In the genomic region with DNA sequence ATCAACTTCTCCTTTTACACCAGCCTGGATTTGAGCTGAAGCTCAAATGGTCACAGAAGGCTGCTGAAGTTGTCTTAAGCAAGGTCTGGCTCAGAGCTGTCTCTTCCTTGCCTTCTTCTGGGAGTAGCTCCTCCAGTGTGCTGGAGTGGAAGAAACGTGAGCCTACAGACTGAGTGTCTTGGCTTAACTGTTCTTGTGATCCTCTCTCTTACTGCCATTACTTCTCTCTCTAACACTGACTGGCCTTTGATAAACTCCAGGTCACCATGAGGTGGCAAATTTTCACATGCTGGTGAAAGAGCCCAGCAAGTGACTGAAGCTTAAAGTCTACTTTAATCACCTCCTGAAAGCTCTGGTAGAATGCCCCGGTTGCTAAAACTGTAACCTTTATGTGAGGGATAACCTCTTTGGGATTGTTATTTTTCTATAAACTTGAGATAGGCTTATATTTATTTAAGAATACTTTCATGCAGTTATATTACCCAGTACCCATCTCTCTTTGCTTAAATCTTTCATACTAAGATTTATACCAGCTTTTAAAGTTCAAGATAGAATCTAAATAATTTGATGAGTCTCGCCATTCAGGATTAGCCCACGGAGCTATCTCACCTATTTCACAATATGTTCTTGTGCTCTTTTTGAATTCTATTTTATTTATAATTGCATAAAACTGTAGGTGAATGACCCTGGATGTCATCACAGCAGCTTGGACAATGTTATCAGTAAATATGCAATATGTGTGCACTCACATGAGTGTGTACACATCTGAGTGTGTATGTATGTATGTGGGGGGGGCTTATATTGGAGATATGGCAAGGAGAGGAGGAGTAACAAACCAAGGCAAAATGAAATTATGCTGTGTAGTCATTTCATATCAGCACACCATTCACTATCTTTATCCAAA, we compare ENCODE assay signal across 18 cellular contexts.
A peak's percentile ranks its signal among the peaks of the same experiment; 100 is the strongest.
DNase-seq lines count a peak whose midpoint lies in the region; ATAC-seq and TF ChIP-seq lines count a peak whose summit lies in the region.
"Had no signal": no experiment of that assay in that cellular context is flagged by ENCODE, and none has a peak within 500 bp of the region (broad histone marks: within the 10 kb centered on the region; RNA-seq: fewer than 3 reads in every experiment).

No MANE protein-coding gene starts in this region.

- H3K4me3 ChIP-seq in fibroblast of lung (replicated peaks in 1 of 4; ENCODE audit: control extremely low read depth in 1 of 4, insufficient read depth in 1 of 4, low read depth in 3 of 4, low read length in 4 of 4): no peak overlapping the region
- no peak overlapping the region for H3K4me3 ChIP-seq in mesendoderm (ENCODE audit: low read length)
- H3K4me3 ChIP-seq: spleen had no signal

- TF ChIP-seq CTCF in fibroblast of lung (conservative IDR thresholded peaks at IDR 0.05 in 1 of 2, IDR thresholded peaks at IDR 0.05 in 1 of 2; ENCODE audit: low read depth in 1 of 2, low read length in 2 of 2): no peak

- H2BK120ac ChIP-seq in mesendoderm (ENCODE audit: low read depth, low read length): no peak overlapping the region

- H3K23ac ChIP-seq in mesendoderm (ENCODE audit: low read length): no peak overlapping the region

- no peak overlapping the region for H2BK15ac ChIP-seq in mesendoderm (replicated peaks; ENCODE audit: low read depth)

- H4K20me1 ChIP-seq in fibroblast of lung (ENCODE audit: control insufficient read depth, extremely low read depth, insufficient read depth, low read length): no peaks in the 10 kb centered on the region

- H3K79me1 ChIP-seq in mesendoderm (ENCODE audit: low read length): no peaks in the 10 kb centered on the region

- H3K79me2 ChIP-seq in fibroblast of lung (ENCODE audit: control insufficient read depth, insufficient read depth, low read length) (no peaks in the 10 kb centered on the region), mesendoderm (ENCODE audit: control insufficient read depth, insufficient read depth, low read length) (no peaks in the 10 kb centered on the region)

- DNase-seq in A172 (ENCODE audit: low spot score) (peak; percentile 7), NCI-H460 (ENCODE audit: extremely low read depth, low read depth) (peak; percentile 57), fibroblast of lung (ENCODE audit: low read depth in 2 of 2) (no peak), mesendoderm (peak; percentile 83), activated gamma-delta T cell treated with Interleukin-2 at 50 U/mL for 16 hours (no peak)
- DNase-seq: activated CD4-positive, alpha-beta T cell treated with anti-CD3 and anti-CD28 coated beads, Interleukin-2, amount 10 ng/mL, durations not matched to agents 7 days and 5 days; caudate nucleus; effector CD8-positive, alpha-beta T cell; foreskin keratinocyte; immature natural killer cell; NCI-H2029; NCI-H69; nucleus accumbens; spleen had no signal

- H4K5ac ChIP-seq in mesendoderm (ENCODE audit: low read length): no peak overlapping the region

- H3K4me2 ChIP-seq in fibroblast of lung (ENCODE audit: extremely low read depth, insufficient read depth, low read length): peak overlapping the region; percentile 73
- H3K4me2 ChIP-seq in mesendoderm (ENCODE audit: low read length): no peak overlapping the region

- H3K27ac ChIP-seq in fibroblast of lung (ENCODE audit: insufficient read depth, low read length): no peak overlapping the region
- H3K27ac ChIP-seq in mesendoderm (ENCODE audit: low read depth, low read length): no peak overlapping the region
- H3K27ac ChIP-seq: foreskin keratinocyte, RWPE1, spleen had no signal

- H2AK5ac ChIP-seq in mesendoderm (ENCODE audit: low read length): no peak overlapping the region

- ATAC-seq in GM21723 (IDR thresholded peaks at IDR 0.05; ENCODE audit: unreplicated experiment): no peak
- ATAC-seq in GM21381 (IDR thresholded peaks at IDR 0.05; ENCODE audit: unreplicated experiment): no peak
- no peak for ATAC-seq in HG02973 (IDR thresholded peaks at IDR 0.05; ENCODE audit: unreplicated experiment)
- ATAC-seq: foreskin keratinocyte had no signal

- WGBS in mesendoderm (ENCODE audit: extremely low coverage, insufficient coverage, low lambda C conversion rate): no CpG with 5 or more reads among the region's 4 CpGs

- H3K4me1 ChIP-seq in fibroblast of lung (ENCODE audit: control insufficient read depth, extremely low read depth, insufficient read depth, low read length): no peaks in the 10 kb centered on the region
- H3K4me1 ChIP-seq in mesendoderm (ENCODE audit: control insufficient read depth, low read depth, low read length): no peaks in the 10 kb centered on the region

- no peak overlapping the region for H3K4ac ChIP-seq in mesendoderm (ENCODE audit: low read depth, low read length)

- H3K56ac ChIP-seq in mesendoderm (ENCODE audit: low read length): no peak overlapping the region

- peak overlapping the region; percentile 80 for H3K18ac ChIP-seq in mesendoderm (ENCODE audit: low read length)

- H2AFZ ChIP-seq in fibroblast of lung (ENCODE audit: low read length): no peak overlapping the region

- H3K9ac ChIP-seq in fibroblast of lung (ENCODE audit: insufficient read depth, low read length) (no peak overlapping the region), mesendoderm (ENCODE audit: low read length) (no peak overlapping the region)

- H3K27me3 ChIP-seq in fibroblast of lung (ENCODE audit: control insufficient read depth, insufficient read depth, low read length) (no peaks in the 10 kb centered on the region), mesendoderm (ENCODE audit: insufficient read depth, low read length, poor library complexity) (no peaks in the 10 kb centered on the region)
- H3K27me3 ChIP-seq: foreskin keratinocyte, spleen had no signal

- no peaks in the 10 kb centered on the region for H3K9me3 ChIP-seq in fibroblast of lung (ENCODE audit: control insufficient read depth, insufficient read depth, low read depth, low read length)

- no peaks in the 10 kb centered on the region for H3K36me3 ChIP-seq in fibroblast of lung (ENCODE audit: control insufficient read depth, insufficient read depth, low read length)
- H3K36me3 ChIP-seq in mesendoderm (ENCODE audit: control insufficient read depth, insufficient read depth, low read length): no peaks in the 10 kb centered on the region
- H3K36me3 ChIP-seq: spleen had no signal

- H2BK5ac ChIP-seq in mesendoderm (ENCODE audit: low read length): no peak overlapping the region

- no peak overlapping the region for H4K8ac ChIP-seq in mesendoderm (ENCODE audit: low read depth, low read length)

Comparison
In these comparisons a context has a peak if more than half of its experiments do, and no peak if none do; other contexts are left out.
1. DNase-seq: peak in A172 (single experiment), NCI-H460 (single experiment) and mesendoderm (single experiment); none in fibroblast of lung (0 of 2) and activated gamma-delta T cell treated with Interleukin-2 at 50 U/mL for 16 hours (single experiment).